In genomic region chr6:3226422-3227362, GRCh38 we compare ENCODE assay signal across 1 cellular context.
TF ChIP-seq lines count a peak whose summit lies in the region.

No MANE protein-coding gene starts in this region.

TF ChIP-seq in HEK293T, 16 proteins besides CTCF, POLR2A, EP300 and RAD21 (continued from another document):
- TF ChIP-seq PKNOX1 (IDR thresholded peaks at IDR 0.05), result peak; percentile 8; the same call in 1 of the 2 replicates
TF ChIP-seq in HEK293T: peak in this region for 3.
